22 cellular contexts compared by ENCODE assay signal in genomic region chr5:91011029-91011428, GRCh38.
"Had no signal": no experiment of that assay in that cellular context is flagged by ENCODE, and none has a peak within 500 bp of the region (broad histone marks: within the 10 kb centered on the region; RNA-seq: fewer than 3 reads in every experiment).

No MANE protein-coding gene starts in this region.

- DNase-seq: activated CD4-positive, alpha-beta T cell treated with anti-CD3 and anti-CD28 coated beads for 48 hours; activated CD4-positive, alpha-beta T cell treated with anti-CD3 and anti-CD28 coated beads, Interleukin-2, amount 50 U/mL, for 4 hours; activated CD4-positive, CD25-positive, alpha-beta regulatory T cell treated with anti-CD3 and anti-CD28 coated beads, Interleukin-2, amount 50 U/mL, for 72 hours; activated CD8-positive, alpha-beta memory T cell treated with anti-CD3 and anti-CD28 coated beads, Interleukin-2, amount 50 U/mL, for 48 hours; activated CD8-positive, alpha-beta T cell treated with anti-CD3 and anti-CD28 coated beads, Interleukin-2, amount 10 ng/mL, durations not matched to agents 7 days and 5 days; activated naive CD4-positive, alpha-beta T cell treated with anti-CD3 and anti-CD28 coated beads, Interleukin-2, amount 50 U/mL, for 16 hours; activated naive CD8-positive, alpha-beta T cell treated with anti-CD3 and anti-CD28 coated beads, Interleukin-2, amount 10 ng/mL, durations not matched to agents 7 days and 5 days; activated T-cell treated with anti-CD3 and anti-CD28 coated beads, Interleukin-2, amount 50 U/mL, for 1 hour; body of pancreas; central memory CD4-positive, alpha-beta T cell; NCI-H1048; NCI-H1930; NCI-H345; NCI-H510A; NCI-H526 treated with DMSO at 0.1 percent for 48 hours; NCI-H82; SHP77 treated with DMSO at 0.1 percent for 48 hours; T-helper 17 cell; T-helper 9 cell had no signal

- ATAC-seq: activated CD8-positive, alpha-beta T cell treated with anti-CD3 and anti-CD28 coated beads, Interleukin-2, amount 10 ng/mL, durations not matched to agents 7 days and 5 days; body of pancreas; T-helper 17 cell; WTC11 had no signal

- H3K4me3 ChIP-seq: ascending aorta, body of pancreas had no signal

- H3K27ac ChIP-seq: ascending aorta, body of pancreas had no signal

- FAIRE-seq: bronchial epithelial cell had no signal

- H3K27me3 ChIP-seq: ascending aorta, body of pancreas had no signal

- H3K4me1 ChIP-seq: ascending aorta had no signal

- H3K36me3 ChIP-seq: ascending aorta had no signal

- H3K9me3 ChIP-seq: ascending aorta, body of pancreas had no signal
